ENCODE assay signal across 11 cellular contexts in genomic region chr11:15526032-15526431, GRCh38.
"Had no signal": no experiment of that assay in that cellular context is flagged by ENCODE, and none has a peak within 500 bp of the region (broad histone marks: within the 10 kb centered on the region; RNA-seq: fewer than 3 reads in every experiment).

No MANE protein-coding gene starts in this region.

- DNase-seq: GM23248, GOT3, H7, H9, HCEC 1CT, HFFc6 had no signal

- H3K4me3 ChIP-seq: GM23248, GM23338, HAP-1 had no signal

- H3K27ac ChIP-seq: GM23248 had no signal

- ATAC-seq: GM23338, HCT116 had no signal

- H3K4me1 ChIP-seq: HAP-1 had no signal

- H3K4me2 ChIP-seq: GM23338 had no signal

- H2AFZ ChIP-seq: GM23248, GM23338 had no signal

- H3K9ac ChIP-seq: GM23248 had no signal

- H3K36me3 ChIP-seq: HAP-1 had no signal

- FAIRE-seq: H1, H54 had no signal
